ENCODE assay signal across 8 cellular contexts in genomic region chr4:87235020-87235671, GRCh38. TPM values are rescaled to one million over a fixed set of nuclear protein-coding genes. Genes with fewer than 3 reads are reported as not detected.
DNase-seq lines count a peak whose midpoint lies in the region; ATAC-seq and TF ChIP-seq lines count a peak whose summit lies in the region.

No MANE protein-coding gene starts in this region.

- H3K9me3 ChIP-seq in suprapubic skin: no peaks in the 10 kb centered on the region

- no peaks in the 10 kb centered on the region for H3K27me3 ChIP-seq in suprapubic skin

- intact Hi-C loops in activated CD4-positive, alpha-beta memory T cell treated with anti-CD3 and anti-CD28 coated beads for 36 hours (cut with micrococcal nuclease): loop anchor here (1.0 to 10.0 kb wide), 4 partner anchors 15 to 298 kb away; partner anchors contain the start of genes AFF1 and KLHL8

- CTCF ChIA-PET in activated CD4-positive, alpha-beta memory T cell treated with anti-CD3 and anti-CD28 coated beads for 36 hours (lab: Charles Lee): interaction anchor here (0.7 to 6.1 kb wide), 9 partner anchors 8 to 313 kb away, joined by 3 to 50 read pairs (median 4); no protein-coding TSS in a partner anchor
- CTCF ChIA-PET in activated CD4-positive, alpha-beta memory T cell treated with anti-CD3 and anti-CD28 coated beads, Interleukin-2, amount 10 ng/mL, durations not matched to agents 7 days and 5 days (lab: Charles Lee): interaction anchor here (0.6 to 4.3 kb wide), 9 partner anchors 10 to 313 kb away, joined by 3 to 56 read pairs (median 5); partner anchors contain the start of gene KLHL8
- CTCF ChIA-PET in activated CD8-positive, alpha-beta T cell treated with anti-CD3 and anti-CD28 coated beads, Interleukin-2, amount 10 ng/mL, durations not matched to agents 7 days and 5 days (lab: Charles Lee): interaction anchor here (0.6 to 5.2 kb wide), 16 partner anchors 9 to 315 kb away, joined by 3 to 41 read pairs (median 4); partner anchors contain the start of gene KLHL8

- TF ChIP-seq EP300 in suprapubic skin (IDR thresholded peaks at IDR 0.05): no peak

- H3K36me3 ChIP-seq in suprapubic skin: no peaks in the 10 kb centered on the region

- no peak for DNase-seq in activated CD4-positive, alpha-beta memory T cell treated with anti-CD3 and anti-CD28 coated beads for 36 hours
- no peak for DNase-seq in activated CD4-positive, alpha-beta memory T cell treated with anti-CD3 and anti-CD28 coated beads, Interleukin-2, amount 10 ng/mL, durations not matched to agents 7 days and 5 days
- DNase-seq in activated CD8-positive, alpha-beta T cell treated with anti-CD3 and anti-CD28 coated beads, Interleukin-2, amount 10 ng/mL, durations not matched to agents 7 days and 5 days: no peak
- peak; percentile 32 for DNase-seq in inferior parietal cortex (ENCODE audit: extremely low spot score)
- no peak for DNase-seq in suprapubic skin (ENCODE audit: low spot score in 2 of 2)
- DNase-seq in iPS-NIHi7 (ENCODE audit: extremely low spot score): no peak
- no peak for DNase-seq in caudate nucleus (lab: John Stamatoyannopoulos, UW)
- no peak for DNase-seq in KG1 (lab: John Stamatoyannopoulos, UW)

- 58% methylated on average over 4 of the region's 4 CpGs for WGBS in suprapubic skin

- POLR2A ChIA-PET in activated CD4-positive, alpha-beta memory T cell treated with anti-CD3 and anti-CD28 coated beads for 36 hours (lab: Charles Lee): no interaction called here
- POLR2A ChIA-PET in activated CD4-positive, alpha-beta memory T cell treated with anti-CD3 and anti-CD28 coated beads, Interleukin-2, amount 10 ng/mL, durations not matched to agents 7 days and 5 days (lab: Charles Lee): interaction anchor here (0.6 to 1.0 kb wide), 4 partner anchors 15 to 300 kb away, joined by 3 to 6 read pairs (median 3); partner anchors contain the start of genes AFF1 and KLHL8
- POLR2A ChIA-PET in activated CD8-positive, alpha-beta T cell treated with anti-CD3 and anti-CD28 coated beads, Interleukin-2, amount 10 ng/mL, durations not matched to agents 7 days and 5 days (lab: Charles Lee): interaction anchor here (0.7 kb wide), 1 partner anchor 15 kb away, joined by 3 read pairs; no protein-coding TSS in a partner anchor

- peaks cover 2% of the 10 kb centered on the region for H3K27me3 Mint-ChIP-seq in activated CD4-positive, alpha-beta memory T cell treated with anti-CD3 and anti-CD28 coated beads for 36 hours
- peaks cover 4% of the 10 kb centered on the region for H3K27me3 Mint-ChIP-seq in activated CD4-positive, alpha-beta memory T cell treated with anti-CD3 and anti-CD28 coated beads, Interleukin-2, amount 10 ng/mL, durations not matched to agents 7 days and 5 days
- peaks cover 3% of the 10 kb centered on the region for H3K27me3 Mint-ChIP-seq in activated CD8-positive, alpha-beta T cell treated with anti-CD3 and anti-CD28 coated beads, Interleukin-2, amount 10 ng/mL, durations not matched to agents 7 days and 5 days (ENCODE audit: low read depth)

- no peaks in the 10 kb centered on the region for H3K9me3 Mint-ChIP-seq in activated CD4-positive, alpha-beta memory T cell treated with anti-CD3 and anti-CD28 coated beads for 36 hours
- H3K9me3 Mint-ChIP-seq in activated CD4-positive, alpha-beta memory T cell treated with anti-CD3 and anti-CD28 coated beads, Interleukin-2, amount 10 ng/mL, durations not matched to agents 7 days and 5 days: no peaks in the 10 kb centered on the region
- no peaks in the 10 kb centered on the region for H3K9me3 Mint-ChIP-seq in activated CD8-positive, alpha-beta T cell treated with anti-CD3 and anti-CD28 coated beads, Interleukin-2, amount 10 ng/mL, durations not matched to agents 7 days and 5 days (ENCODE audit: insufficient read depth)

- no peak for TF ChIP-seq CTCF in suprapubic skin (IDR thresholded peaks at IDR 0.05)

- H3K27ac Mint-ChIP-seq in activated CD4-positive, alpha-beta memory T cell treated with anti-CD3 and anti-CD28 coated beads for 36 hours: no peak overlapping the region
- H3K27ac Mint-ChIP-seq in activated CD4-positive, alpha-beta memory T cell treated with anti-CD3 and anti-CD28 coated beads, Interleukin-2, amount 10 ng/mL, durations not matched to agents 7 days and 5 days: no peak overlapping the region
- no peak overlapping the region for H3K27ac Mint-ChIP-seq in activated CD8-positive, alpha-beta T cell treated with anti-CD3 and anti-CD28 coated beads, Interleukin-2, amount 10 ng/mL, durations not matched to agents 7 days and 5 days

- H3K4me3 Mint-ChIP-seq in activated CD4-positive, alpha-beta memory T cell treated with anti-CD3 and anti-CD28 coated beads for 36 hours: peak overlapping the region; percentile 73
- H3K4me3 Mint-ChIP-seq in activated CD4-positive, alpha-beta memory T cell treated with anti-CD3 and anti-CD28 coated beads, Interleukin-2, amount 10 ng/mL, durations not matched to agents 7 days and 5 days: no peak overlapping the region
- H3K4me3 Mint-ChIP-seq in activated CD8-positive, alpha-beta T cell treated with anti-CD3 and anti-CD28 coated beads, Interleukin-2, amount 10 ng/mL, durations not matched to agents 7 days and 5 days: peak overlapping the region; percentile 73

- TF ChIP-seq POLR2A in suprapubic skin (IDR thresholded peaks at IDR 0.05): no peak

- peak overlapping the region; percentile 52 for H3K4me3 ChIP-seq in suprapubic skin

- no peak for ATAC-seq in activated CD8-positive, alpha-beta T cell treated with anti-CD3 and anti-CD28 coated beads, Interleukin-2, amount 10 ng/mL, durations not matched to agents 7 days and 5 days

- H3K4me1 Mint-ChIP-seq in activated CD4-positive, alpha-beta memory T cell treated with anti-CD3 and anti-CD28 coated beads for 36 hours (ENCODE audit: low read depth): no peaks in the 10 kb centered on the region
- H3K4me1 Mint-ChIP-seq in activated CD4-positive, alpha-beta memory T cell treated with anti-CD3 and anti-CD28 coated beads, Interleukin-2, amount 10 ng/mL, durations not matched to agents 7 days and 5 days: peaks cover 3% of the 10 kb centered on the region
- peaks cover 6% of the 10 kb centered on the region for H3K4me1 Mint-ChIP-seq in activated CD8-positive, alpha-beta T cell treated with anti-CD3 and anti-CD28 coated beads, Interleukin-2, amount 10 ng/mL, durations not matched to agents 7 days and 5 days (ENCODE audit: low read depth)

- H3K36me3 Mint-ChIP-seq in activated CD4-positive, alpha-beta memory T cell treated with anti-CD3 and anti-CD28 coated beads for 36 hours: no peaks in the 10 kb centered on the region
- H3K36me3 Mint-ChIP-seq in activated CD4-positive, alpha-beta memory T cell treated with anti-CD3 and anti-CD28 coated beads, Interleukin-2, amount 10 ng/mL, durations not matched to agents 7 days and 5 days (ENCODE audit: low read depth): no peaks in the 10 kb centered on the region
- H3K36me3 Mint-ChIP-seq in activated CD8-positive, alpha-beta T cell treated with anti-CD3 and anti-CD28 coated beads, Interleukin-2, amount 10 ng/mL, durations not matched to agents 7 days and 5 days (ENCODE audit: low read depth): no peaks in the 10 kb centered on the region

- H3K4me1 ChIP-seq in suprapubic skin: peaks cover 9% of the 10 kb centered on the region

- no peak overlapping the region for H3K27ac ChIP-seq in suprapubic skin
- H3K27ac ChIP-seq in caudate nucleus (ENCODE audit: low read depth, low read length): no peak overlapping the region

RNA-seq across cellular contexts. Expression of gene KLHL8, which starts 14.7 kb away (rescaled TPM):
- 10 to 100 TPM; 10.2 to 11.0 TPM for total RNA-seq in activated CD4-positive, alpha-beta memory T cell treated with anti-CD3 and anti-CD28 coated beads for 36 hours
- 1 to 10 TPM; 9.1 to 9.8 TPM for total RNA-seq in activated CD4-positive, alpha-beta memory T cell treated with anti-CD3 and anti-CD28 coated beads, Interleukin-2, amount 10 ng/mL, durations not matched to agents 7 days and 5 days
- total RNA-seq in activated CD8-positive, alpha-beta T cell treated with anti-CD3 and anti-CD28 coated beads, Interleukin-2, amount 10 ng/mL, durations not matched to agents 7 days and 5 days: 10 to 100 TPM; 13.4 to 15.8 TPM
- total RNA-seq in suprapubic skin: 10 to 100 TPM in 1 of 4 donors, 1 to 10 TPM in 3; 6.1 to 10.1 (median 7.2) TPM
